Comparison of ENCODE assay signal across 2 cellular contexts in genomic region chr7:101534015-101534803, GRCh38.
A peak's percentile ranks its signal among the peaks of the same experiment; 100 is the strongest.
TF ChIP-seq lines count a peak whose summit lies in the region.

No MANE protein-coding gene starts in this region.

TF ChIP-seq in HepG2, 621 proteins besides CTCF, POLR2A, EP300 and RAD21 (continued from another document):
- peak; percentile 80 for TF ChIP-seq MNT (IDR thresholded peaks at IDR 0.05)
- TF ChIP-seq SPEN (CRISPR knock-in tag; IDR thresholded peaks at IDR 0.05; ENCODE audit: low read depth): no peak
- TF ChIP-seq NR2F6 (IDR thresholded peaks at IDR 0.05): no peak
- TF ChIP-seq NR2F6 (CRISPR knock-in tag; IDR thresholded peaks at IDR 0.05): no peak
TF ChIP-seq in HepG2: peak in this region for 1.

TF ChIP-seq in K562, 482 proteins besides CTCF, POLR2A, EP300 and RAD21:
- TF ChIP-seq TRIM25 (IDR thresholded peaks at IDR 0.05; ENCODE audit: borderline replicate concordance) (no peak), ATF7 (IDR thresholded peaks at IDR 0.05) (no peak), KDM1A (IDR thresholded peaks at IDR 0.05) (peak in 1 of 2 experiments; percentile 35; a peak in 1 of 4 replicates), ZNF444 (CRISPR knock-in tag; IDR thresholded peaks at IDR 0.05) (no peak), L3MBTL2 (IDR thresholded peaks at IDR 0.05) (0 out of 2 replicates have a peak, but pooled peaks have one; percentile 31), ZNF165 (CRISPR knock-in tag; IDR thresholded peaks at IDR 0.05; ENCODE audit: borderline replicate concordance) (no peak)
